22 cellular contexts compared by ENCODE assay signal in the genomic region with DNA sequence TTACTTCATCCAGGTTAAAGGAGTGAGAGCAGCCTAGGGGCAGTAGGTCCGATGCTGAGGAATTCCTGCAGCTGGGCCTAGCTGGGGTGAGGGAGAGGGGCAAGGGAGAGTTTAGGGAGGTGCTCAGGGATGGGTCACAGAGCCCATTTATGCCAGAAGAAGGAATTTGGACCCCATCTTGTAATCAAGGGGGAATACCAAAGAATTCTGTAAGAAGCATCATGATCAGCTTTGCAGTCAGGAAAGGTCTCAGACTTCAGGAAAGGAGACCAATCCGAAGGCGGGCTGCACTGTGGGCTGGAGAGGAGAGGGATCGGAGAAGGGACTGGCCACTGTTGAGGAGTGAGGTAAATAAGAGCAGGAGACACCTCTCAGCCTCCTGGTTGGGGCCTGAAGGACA.
DNase-seq lines count a peak whose midpoint lies in the region; ATAC-seq and TF ChIP-seq lines count a peak whose summit lies in the region.
"Had no signal": no experiment of that assay in that cellular context is flagged by ENCODE, and none has a peak within 500 bp of the region (broad histone marks: within the 10 kb centered on the region; RNA-seq: fewer than 3 reads in every experiment).

No MANE protein-coding gene starts in this region.

- H3K4me3 Mint-ChIP-seq in osteocyte (ENCODE audit: unreplicated experiment), result no peak overlapping the region
- H3K4me3 Mint-ChIP-seq: B cell; CD4-positive, alpha-beta T cell; CD8-positive, alpha-beta T cell had no signal

- DNase-seq in left ventricle myocardium inferior, result no peak
- no peak for DNase-seq in cardiac septum (ENCODE audit: low spot score)
- DNase-seq in DND-41, result no peak
- peak; percentile 30 for DNase-seq in islet precursor cell
- DNase-seq in osteocyte (ENCODE audit: extremely low spot score, unreplicated experiment), result peak; percentile 62
- DNase-seq: AML-193; Caco-2; Calu3; CD4-positive, alpha-beta T cell; CD8-positive, alpha-beta T cell; DMS79 treated with DMSO at 0.1 percent for 48 hours; EL; GDM1 had no signal

- no peaks in the 10 kb centered on the region for H3K36me3 Mint-ChIP-seq in osteocyte (ENCODE audit: unreplicated experiment)
- H3K36me3 Mint-ChIP-seq: CD8-positive, alpha-beta T cell had no signal

- no peak overlapping the region for H3K27ac Mint-ChIP-seq in osteocyte (ENCODE audit: unreplicated experiment)
- H3K27ac Mint-ChIP-seq: B cell; CD4-positive, alpha-beta T cell; CD8-positive, alpha-beta T cell had no signal

- no peaks in the 10 kb centered on the region for H3K4me1 Mint-ChIP-seq in osteocyte (ENCODE audit: unreplicated experiment)
- H3K4me1 Mint-ChIP-seq: B cell had no signal

- H3K4me1 ChIP-seq in left ventricle myocardium inferior (peaks cover 19% of the 10 kb centered on the region), DND-41 (ENCODE audit: insufficient read depth, low read length) (peaks cover 68% of the 10 kb centered on the region)
- H3K4me1 ChIP-seq: A549; BLaER1 treated with 17β-estradiol and CSF1 and Interleukin-3, amounts not matched to agents 10 nM and 100 nM; Caco-2 had no signal

- H3K9me3 ChIP-seq in left ventricle myocardium inferior (replicated peaks), result no peaks in the 10 kb centered on the region
- H3K9me3 ChIP-seq in DND-41 (ENCODE audit: insufficient read depth, low read length, severe bottlenecking), result no peaks in the 10 kb centered on the region
- H3K9me3 ChIP-seq: A549, Caco-2 had no signal

- H3K4me3 ChIP-seq in left ventricle myocardium inferior, result no peak overlapping the region
- no peak overlapping the region for H3K4me3 ChIP-seq in DND-41 (ENCODE audit: low read depth in 1 of 2, low read length in 2 of 2)
- H3K4me3 ChIP-seq: A549; BLaER1 treated with 17β-estradiol and CSF1 and Interleukin-3, amounts not matched to agents 10 nM and 100 nM; GM12878 had no signal

- H3K27ac ChIP-seq in left ventricle myocardium inferior (replicated peaks) (peak overlapping the region; percentile 59), DND-41 (ENCODE audit: low read length) (peak overlapping the region; percentile 92)
- H3K27ac ChIP-seq: 22Rv1; A549; BLaER1 treated with 17β-estradiol and CSF1 and Interleukin-3, amounts not matched to agents 10 nM and 100 nM; C4-2B had no signal

- H3K9me3 Mint-ChIP-seq in osteocyte (ENCODE audit: unreplicated experiment), result peaks cover 42% of the 10 kb centered on the region
- H3K9me3 Mint-ChIP-seq: CD8-positive, alpha-beta T cell had no signal

- no peak overlapping the region for H3K4me2 ChIP-seq in DND-41 (ENCODE audit: insufficient read depth, low read length)
- H3K4me2 ChIP-seq: A549; BLaER1 treated with 17β-estradiol and CSF1 and Interleukin-3, amounts not matched to agents 10 nM and 100 nM had no signal

- H3K27me3 Mint-ChIP-seq in osteocyte (ENCODE audit: unreplicated experiment), result no peaks in the 10 kb centered on the region
- H3K27me3 Mint-ChIP-seq: B cell; CD4-positive, alpha-beta T cell had no signal

- no peak overlapping the region for H2AFZ ChIP-seq in DND-41 (ENCODE audit: low read depth, low read length)

- H3K79me2 ChIP-seq in DND-41 (ENCODE audit: insufficient read depth, low read length), result no peaks in the 10 kb centered on the region

- intact Hi-C loops in left ventricle myocardium inferior (cut with micrococcal nuclease), result no loop called here
- intact Hi-C loops in cardiac septum (cut with DNase I), result no loop called here

- TF ChIP-seq CTCF in left ventricle myocardium inferior (IDR thresholded peaks at IDR 0.05; ENCODE audit: borderline replicate concordance) (no peak), DND-41 (IDR thresholded peaks at IDR 0.05; ENCODE audit: borderline replicate concordance, extremely low read depth, low read length, poor library complexity, severe bottlenecking) (no peak), osteocyte (IDR thresholded peaks at IDR 0.05) (no peak)

- no peaks in the 10 kb centered on the region for H4K20me1 ChIP-seq in DND-41 (ENCODE audit: insufficient read depth, low read length)
- H4K20me1 ChIP-seq: BLaER1 treated with 17β-estradiol and CSF1 and Interleukin-3, amounts not matched to agents 10 nM and 100 nM had no signal

- H3K9ac ChIP-seq in DND-41 (ENCODE audit: low read depth, low read length), result no peak overlapping the region
- H3K9ac ChIP-seq: BLaER1 treated with 17β-estradiol and CSF1 and Interleukin-3, amounts not matched to agents 10 nM and 100 nM had no signal

- H3K27me3 ChIP-seq in left ventricle myocardium inferior (ENCODE audit: low read depth), result peaks cover 46% of the 10 kb centered on the region
- no peaks in the 10 kb centered on the region for H3K27me3 ChIP-seq in DND-41 (ENCODE audit: insufficient read depth, low read length, poor library complexity)
- H3K27me3 ChIP-seq: BLaER1 treated with 17β-estradiol and CSF1 and Interleukin-3, amounts not matched to agents 10 nM and 100 nM had no signal

- ATAC-seq in DND-41 (ENCODE audit: insufficient read depth, low read depth) (no peak), HG03571 (IDR thresholded peaks at IDR 0.05; ENCODE audit: unreplicated experiment) (no peak), HG03521 (IDR thresholded peaks at IDR 0.05; ENCODE audit: unreplicated experiment) (no peak), HG03342 (IDR thresholded peaks at IDR 0.05; ENCODE audit: unreplicated experiment) (no peak)
- ATAC-seq: A549; CD8-positive, alpha-beta T cell; GM12878 had no signal

- no peaks in the 10 kb centered on the region for H3K36me3 ChIP-seq in left ventricle myocardium inferior
- no peaks in the 10 kb centered on the region for H3K36me3 ChIP-seq in DND-41 (ENCODE audit: insufficient read depth, low read length)
- H3K36me3 ChIP-seq: BLaER1 treated with 17β-estradiol and CSF1 and Interleukin-3, amounts not matched to agents 10 nM and 100 nM had no signal

Comparison
In these comparisons a context has a peak if more than half of its experiments do, and no peak if none do; other contexts are left out.
1. DNase-seq: peak in islet precursor cell (single experiment) and osteocyte (single experiment); none in left ventricle myocardium inferior (single experiment), cardiac septum (single experiment) and DND-41 (single experiment).